ENCODE assay signal across 8 cellular contexts in the genomic region with DNA sequence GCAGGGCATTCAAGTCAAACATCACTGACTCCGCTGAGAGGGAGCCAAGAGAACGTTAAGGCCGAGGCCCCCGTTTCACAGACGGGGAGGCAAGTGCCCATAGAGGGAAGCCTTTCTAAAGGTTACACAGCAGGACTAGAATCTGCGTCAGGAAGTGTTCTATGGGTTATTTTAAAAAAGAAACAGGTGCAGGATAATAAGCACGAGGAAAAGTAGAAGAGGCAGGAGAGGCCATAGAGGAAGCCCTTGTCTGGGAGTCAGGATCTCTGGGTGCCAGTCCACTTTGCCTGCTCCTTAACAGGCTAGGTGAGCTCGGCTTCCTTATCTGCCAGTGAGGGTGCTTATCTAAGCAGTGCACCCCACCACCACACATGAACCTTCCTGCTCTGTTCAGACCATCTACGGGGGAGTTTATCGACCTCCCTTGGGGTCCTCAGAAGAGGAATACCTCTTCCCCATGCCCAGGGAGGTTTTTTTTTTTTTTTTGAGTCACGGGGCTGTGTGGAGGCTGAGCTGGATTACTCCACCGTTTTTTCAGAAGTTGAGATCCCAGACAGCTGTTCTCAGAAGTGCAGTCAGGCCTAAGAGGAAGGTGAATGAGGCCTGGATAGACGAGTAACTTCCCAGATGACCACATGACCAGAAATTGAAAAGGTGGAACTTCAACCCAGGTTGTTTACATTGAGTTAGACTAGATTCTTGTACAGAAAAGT. TPM values are rescaled to one million over a fixed set of nuclear protein-coding genes. Genes with fewer than 3 reads are reported as not detected.
DNase-seq lines count a peak whose midpoint lies in the region; ATAC-seq, FAIRE-seq and TF ChIP-seq lines count a peak whose summit lies in the region.

No MANE protein-coding gene starts in this region.

- H3K4me1 ChIP-seq in H1 (replicated peaks in 1 of 4; ENCODE audit: control insufficient read depth in 3 of 4, insufficient read depth in 4 of 4, low read length in 3 of 4) = peaks cover 2 to 15% (median 10%) of the 10 kb centered on the region in 4 experiments; a peak in 6 of 7 replicates
- peaks cover 21 to 26% of the 10 kb centered on the region in 2 donors for H3K4me1 ChIP-seq in naive thymus-derived CD4-positive, alpha-beta T cell (ENCODE audit: control insufficient read depth in 2 of 2, insufficient read depth in 2 of 2, low read length in 2 of 2)

- H4K20me1 ChIP-seq in H1 (replicated peaks in 1 of 2; ENCODE audit: control insufficient read depth in 1 of 2, insufficient read depth in 2 of 2, low read length in 2 of 2) = no peaks in the 10 kb centered on the region

- H3K79me1 ChIP-seq in H1 (ENCODE audit: low read depth, low read length) = no peaks in the 10 kb centered on the region

- H4K91ac ChIP-seq in H1 (replicated peaks; ENCODE audit: insufficient read length, low read length) = peak overlapping the region; percentile 85

- peaks cover 0 to 11% (median 0%) of the 10 kb centered on the region in 5 donors for H3K36me3 Mint-ChIP-seq in naive thymus-derived CD4-positive, alpha-beta T cell

- H2BK5ac ChIP-seq in H1 (ENCODE audit: low read depth, low read length) = peak overlapping the region; percentile 87; the same call in 1 of the 2 replicates

- TF ChIP-seq POLR2A in GM19099 (IDR thresholded peaks at IDR 0.05; ENCODE audit: extremely low read depth, insufficient read length, low read depth) = peak; percentile 69
- TF ChIP-seq POLR2A in H1 (IDR thresholded peaks at IDR 0.05; ENCODE audit: control extremely low read depth in 1 of 2, low read depth in 2 of 2, low read length in 2 of 2) = no peak

- no peak overlapping the region for H2BK20ac ChIP-seq in H1 (ENCODE audit: low read length)

- peak overlapping the region; percentile 68; the same call in 1 of the 2 replicates for H4K8ac ChIP-seq in H1 (ENCODE audit: extremely low read depth, insufficient read depth, low read length)

- peak overlapping the region; percentile 61 for H4K5ac ChIP-seq in H1 (ENCODE audit: insufficient read length, low read depth, low read length)

- intact Hi-C loops in naive thymus-derived CD4-positive, alpha-beta T cell (cut with micrococcal nuclease) = loop anchor here (1.0 to 5.0 kb wide), 10 partner anchors 10 to 1804 kb away; partner anchors contain the start of genes FAM168A (in 2 of the 2), POLD3 (in 1 of the 2), SPCS2 (in 1 of the 2) and XRRA1 (in 1 of the 2)

- peaks cover 0 to 12% (median 6%) of the 10 kb centered on the region in 4 experiments; a peak in 3 of 7 replicates for H3K27me3 ChIP-seq in H1 (replicated peaks in 1 of 4; ENCODE audit: control insufficient read depth in 3 of 4, extremely low read depth in 1 of 4, insufficient read depth in 3 of 4, low read length in 3 of 4)
- H3K27me3 ChIP-seq in naive thymus-derived CD4-positive, alpha-beta T cell (ENCODE audit: control insufficient read depth in 2 of 2, insufficient read depth in 2 of 2, low read length in 2 of 2) = no peaks in the 10 kb centered on the region

- DNase-seq in AML-193 (lab: John Stamatoyannopoulos, UW) = peak; percentile 37 to 64
- DNase-seq in RPMI8226 = peak; percentile 60
- no peak for DNase-seq in H1 (ENCODE audit: low read depth in 1 of 2, low spot score in 2 of 2)
- DNase-seq in naive thymus-derived CD4-positive, alpha-beta T cell = peak in 3 of 9 donors; percentile 22 to 58 (median 48)
- DNase-seq in DMS153 (lab: John Stamatoyannopoulos, UW) = no peak
- no peak for DNase-seq in stimulated activated CD4-positive, alpha-beta T cell treated with anti-CD3 and anti-CD28 coated beads, Interleukin-2, amount 100 ng/mL, for 48 hours

- peak overlapping the region; percentile 83 to 97 (median 90) for H3K4me3 Mint-ChIP-seq in naive thymus-derived CD4-positive, alpha-beta T cell

- peak overlapping the region; percentile 90 to 99 (median 97) for H3K27ac Mint-ChIP-seq in naive thymus-derived CD4-positive, alpha-beta T cell

- peaks cover 0 to 5% (median 0%) of the 10 kb centered on the region in 11 donors for H3K9me3 Mint-ChIP-seq in naive thymus-derived CD4-positive, alpha-beta T cell

- H3K4me3 ChIP-seq in H1 (ENCODE audit: extremely low read depth in 1 of 4, insufficient read depth in 2 of 4, low read depth in 3 of 4, low read length in 4 of 4) = peak overlapping the region; percentile 69 to 80 (median 78)
- H3K4me3 ChIP-seq in naive thymus-derived CD4-positive, alpha-beta T cell (ENCODE audit: low read length) = peak overlapping the region; percentile 87

- TF ChIP-seq RAD21 in H1 (IDR thresholded peaks at IDR 0.05 in 1 of 2, conservative IDR thresholded peaks at IDR 0.05 in 1 of 2; ENCODE audit: low read depth in 2 of 2, low read length in 2 of 2) = no peak

- H3K9ac ChIP-seq in H1 (replicated peaks in 1 of 4; ENCODE audit: extremely low read depth in 1 of 4, low read depth in 3 of 4, low read length in 3 of 4) = peak overlapping the region in 3 of 4 experiments; percentile 24 to 78 (median 75); a peak in 6 of 7 replicates

- 43% methylated on average over 13 of the region's 13 CpGs; no CpG with 5 or more reads in 1 of the 2 experiments for WGBS in H1 (ENCODE audit: extremely low coverage in 1 of 2, insufficient coverage in 1 of 2, insufficient read length in 1 of 2, insufficient replicate concordance in 2 of 2, low coverage in 1 of 2, low lambda C conversion rate in 2 of 2, missing lambda C conversion rate in 1 of 2), 2 experiments

- no peaks in the 10 kb centered on the region for H3K27me3 Mint-ChIP-seq in naive thymus-derived CD4-positive, alpha-beta T cell

- no peaks in the 10 kb centered on the region; a peak in 1 of 8 replicates for H3K36me3 ChIP-seq in H1 (ENCODE audit: control insufficient read depth in 2 of 4, insufficient read depth in 4 of 4, low read length in 3 of 4)
- peaks cover 0 to 7% (median 0%) of the 10 kb centered on the region in 3 experiments for H3K36me3 ChIP-seq in naive thymus-derived CD4-positive, alpha-beta T cell (ENCODE audit: control insufficient read depth in 2 of 3, insufficient read depth in 3 of 3, low read length in 3 of 3)

- TF ChIP-seq EP300 in H1 (IDR thresholded peaks at IDR 0.05; ENCODE audit: borderline replicate concordance in 1 of 2, low read depth in 2 of 2, low read length in 2 of 2) = no peak

- no peaks in the 10 kb centered on the region for H3K79me2 ChIP-seq in H1 (ENCODE audit: control insufficient read depth in 1 of 2, insufficient read depth in 2 of 2, low read length in 2 of 2)

- peak; percentile 11 for ATAC-seq in naive thymus-derived CD4-positive, alpha-beta T cell
- ATAC-seq in GM18519 (IDR thresholded peaks at IDR 0.05; ENCODE audit: low FRiP score, unreplicated experiment) = no peak

- H2AFZ ChIP-seq in H1 (ENCODE audit: low read length) = peak overlapping the region; percentile 89

- peak overlapping the region; percentile 69 to 83 for H3K4me2 ChIP-seq in H1 (ENCODE audit: insufficient read depth in 1 of 2, low read depth in 2 of 2, low read length in 2 of 2)

- H2BK15ac ChIP-seq in H1 (ENCODE audit: low read length) = peak overlapping the region; percentile 53; the same call in 1 of the 2 replicates

- H3K18ac ChIP-seq in H1 (ENCODE audit: extremely low read depth, low read length) = peak overlapping the region; percentile 71; the same call in 1 of the 2 replicates

- no peaks in the 10 kb centered on the region for H3K9me3 ChIP-seq in H1 (ENCODE audit: insufficient read depth in 2 of 2, low read depth in 1 of 2, low read length in 1 of 2)
- H3K9me3 ChIP-seq in naive thymus-derived CD4-positive, alpha-beta T cell (ENCODE audit: control insufficient read depth in 2 of 3, low read length in 3 of 3) = no peaks in the 10 kb centered on the region

- H2BK120ac ChIP-seq in H1 (replicated peaks; ENCODE audit: low read depth, low read length) = no peak overlapping the region

- CTCF ChIA-PET in H1 (lab: Charles Lee; ENCODE audit: partially characterized antibody) = interaction anchor here (0.5 to 3.2 kb wide), 21 partner anchors 8 to 315 kb away, joined by 3 to 22 read pairs (median 5); no protein-coding TSS in a partner anchor
- CTCF ChIA-PET in naive thymus-derived CD4-positive, alpha-beta T cell (lab: Charles Lee) = interaction anchor here (0.7 to 3.3 kb wide), 4 partner anchors 9 to 1357 kb away, joined by 3 to 22 read pairs (median 8); no protein-coding TSS in a partner anchor

- H3K23me2 ChIP-seq in H1 (ENCODE audit: low read depth, low read length) = peaks cover 15% of the 10 kb centered on the region; the same call in 1 of the 2 replicates

- peak overlapping the region; percentile 22 for H3K56ac ChIP-seq in H1 (replicated peaks; ENCODE audit: insufficient read length, low read depth, low read length)

- H3K27ac ChIP-seq in H1 (ENCODE audit: low read depth, low read length) = peak overlapping the region; percentile 56; the same call in 1 of the 2 replicates
- H3K27ac ChIP-seq in naive thymus-derived CD4-positive, alpha-beta T cell (ENCODE audit: low read depth, low read length) = peak overlapping the region; percentile 99

- no peak overlapping the region for H3K14ac ChIP-seq in H1 (ENCODE audit: insufficient read length)

- no peak overlapping the region for H2AK5ac ChIP-seq in H1 (ENCODE audit: low read depth, low read length)

- peaks cover 17 to 63% (median 37%) of the 10 kb centered on the region in 7 donors for H3K4me1 Mint-ChIP-seq in naive thymus-derived CD4-positive, alpha-beta T cell

- TF ChIP-seq CTCF in H1 (IDR thresholded peaks at IDR 0.05; ENCODE audit: control extremely low read depth in 1 of 3, insufficient read depth in 1 of 3, low read depth in 1 of 3, low read length in 3 of 3) = no peak

- POLR2A ChIA-PET in H1 (lab: Charles Lee; ENCODE audit: partially characterized antibody) = interaction anchor here (0.6 to 1.5 kb wide), 9 partner anchors 11 to 450 kb away, joined by 3 to 7 read pairs (median 4); no protein-coding TSS in a partner anchor
- POLR2A ChIA-PET in naive thymus-derived CD4-positive, alpha-beta T cell (lab: Charles Lee) = interaction anchor here (0.7 to 3.0 kb wide), 10 partner anchors 9 to 421 kb away, joined by 3 to 28 read pairs (median 4); partner anchors contain the start of gene ATG16L2

- peak overlapping the region; percentile 64; the same call in 1 of the 2 replicates for H2BK12ac ChIP-seq in H1 (ENCODE audit: low read depth, low read length)

- no peak overlapping the region for H3K23ac ChIP-seq in H1 (ENCODE audit: insufficient read length)

- no peak for FAIRE-seq in H1 (lab: Jason Lieb, UNC)

- no peak overlapping the region for H3K4ac ChIP-seq in H1 (replicated peaks; ENCODE audit: insufficient read length, low read depth, low read length)

RNA-seq across cellular contexts. Expression of gene FCHSD2, which starts 1.2 kb away (rescaled TPM):
- 7.8 and 9.2 TPM in 2 replicates for total RNA-seq in H1 (2021; fragmentation: NEBNext Ultra II Directional; extraction: Animal tissue kit (Norgen Biotek cat#: 25700))
- polyA plus RNA-seq in H1 (2011; rRNA removed) = 3.0 and 4.1 TPM in 2 replicates
- 4.8 TPM for polyA plus RNA-seq in H1 (2011; cell fraction: cytosol; rRNA removed)
- polyA plus RNA-seq in H1 (2011; cell fraction: nucleus; rRNA removed) = 6.5 TPM
- polyA plus RNA-seq in H1 (2012, experiment 1 of 2) = 4.8 to 6.8 TPM (median 5.9 TPM) in 4 replicates
- polyA plus RNA-seq in H1 (2012, experiment 2 of 2) = 1.1 TPM
- polyA plus RNA-seq in H1 (2013, experiment 1 of 2) = 4.2 TPM
- 4.0 TPM for polyA plus RNA-seq in H1 (2013, experiment 2 of 2)
- polyA minus RNA-seq in H1 (2011; rRNA and poly(A)+ RNA removed) = 4.0 and 6.5 TPM in 2 replicates
- 4.1 TPM for polyA minus RNA-seq in H1 (2011; cell fraction: cytosol; rRNA and poly(A)+ RNA removed)
- polyA minus RNA-seq in H1 (2011; cell fraction: nucleus; rRNA and poly(A)+ RNA removed) = 8.1 TPM
- 10 to 100 TPM; 48.3 to 69.9 (median 49.6) TPM for total RNA-seq in naive thymus-derived CD4-positive, alpha-beta T cell
- polyA plus RNA-seq in naive thymus-derived CD4-positive, alpha-beta T cell = 10 to 100 TPM; 18.3 to 20.2 TPM

Comparison
In these comparisons a context has a peak if more than half of its experiments do, and no peak if none do; other contexts are left out.
1. DNase-seq: peak in AML-193 (2 of 2) and RPMI8226 (single experiment); none in H1 (0 of 2), DMS153 (single experiment) and stimulated activated CD4-positive, alpha-beta T cell treated with anti-CD3 and anti-CD28 coated beads, Interleukin-2, amount 100 ng/mL, for 48 hours (0 of 2).